Comparison of ENCODE assay signal across 20 cellular contexts in genomic region chr11:115636686-115637555, GRCh38.
DNase-seq lines count a peak whose midpoint lies in the region; FAIRE-seq and TF ChIP-seq lines count a peak whose summit lies in the region.
"Had no signal": no experiment of that assay in that cellular context is flagged by ENCODE, and none has a peak within 500 bp of the region (broad histone marks: within the 10 kb centered on the region; RNA-seq: fewer than 3 reads in every experiment).

No MANE protein-coding gene starts in this region.

- H3K4me3 Mint-ChIP-seq in astrocyte (ENCODE audit: unreplicated experiment) (no peak overlapping the region), type B pancreatic cell (no peak overlapping the region), osteocyte (ENCODE audit: unreplicated experiment) (no peak overlapping the region)
- H3K4me3 Mint-ChIP-seq: CD4-positive, alpha-beta T cell; GM23338; H9; HFFc6 had no signal

- H3K9me3 Mint-ChIP-seq in astrocyte (ENCODE audit: unreplicated experiment) (peaks cover 2% of the 10 kb centered on the region), type B pancreatic cell (peaks cover 3% of the 10 kb centered on the region), osteocyte (ENCODE audit: unreplicated experiment) (no peaks in the 10 kb centered on the region)
- H3K9me3 Mint-ChIP-seq: CD4-positive, alpha-beta T cell; GM23338 had no signal

- TF ChIP-seq CTCF in astrocyte (IDR thresholded peaks at IDR 0.05; ENCODE audit: insufficient read depth, low read depth, low read length), result no peak
- TF ChIP-seq CTCF in type B pancreatic cell (conservative IDR thresholded peaks at IDR 0.05), result no peak
- no peak for TF ChIP-seq CTCF in osteocyte (IDR thresholded peaks at IDR 0.05)
- TF ChIP-seq CTCF in dorsolateral prefrontal cortex (IDR thresholded peaks at IDR 0.05 in 54 of 56, conservative IDR thresholded peaks at IDR 0.05 in 2 of 56; ENCODE audit: low read depth in 1 of 56, partially characterized antibody in 56 of 56), result no peak

- no peak overlapping the region for H2AFZ ChIP-seq in astrocyte (ENCODE audit: low read depth, low read length)
- H2AFZ ChIP-seq: GM23338 had no signal

- no peaks in the 10 kb centered on the region for H3K79me2 ChIP-seq in astrocyte (ENCODE audit: insufficient read depth, low read length)

- DNase-seq in NCI-H69 (lab: John Stamatoyannopoulos, UW), result peak; percentile 35
- DNase-seq in astrocyte (ENCODE audit: low read depth), result no peak
- peak; percentile 78 for DNase-seq in left kidney (ENCODE audit: low read depth, low spot score)
- no peak for DNase-seq in type B pancreatic cell (ENCODE audit: extremely low spot score, unreplicated experiment)
- no peak for DNase-seq in osteocyte (ENCODE audit: extremely low spot score, unreplicated experiment)
- DNase-seq in glomerular visceral epithelial cell (ENCODE audit: extremely low spot score), result no peak
- no peak for DNase-seq in dorsolateral prefrontal cortex
- DNase-seq: CD4-positive, alpha-beta T cell; H9; HFFc6; NCI-H2029; NCI-H446; NCI-H524 treated with DMSO at 0.1 percent for 48 hours; SHP77 treated with DMSO at 0.1 percent for 48 hours had no signal

- no peaks in the 10 kb centered on the region for H3K36me3 ChIP-seq in astrocyte (ENCODE audit: insufficient read depth, low read length)
- H3K36me3 ChIP-seq: BLaER1 treated with 17β-estradiol and CSF1 and Interleukin-3, amounts not matched to agents 10 nM and 100 nM had no signal

- no peak overlapping the region for H3K9ac ChIP-seq in astrocyte (ENCODE audit: low read length)
- H3K9ac ChIP-seq: BLaER1 treated with 17β-estradiol and CSF1 and Interleukin-3, amounts not matched to agents 10 nM and 100 nM had no signal

- H3K4me2 ChIP-seq in astrocyte (ENCODE audit: low read length), result no peak overlapping the region
- H3K4me2 ChIP-seq: BLaER1 treated with 17β-estradiol and CSF1 and Interleukin-3, amounts not matched to agents 10 nM and 100 nM; GM23338 had no signal

- H3K36me3 Mint-ChIP-seq in astrocyte (ENCODE audit: low read depth, unreplicated experiment) (peaks cover 1% of the 10 kb centered on the region), type B pancreatic cell (no peaks in the 10 kb centered on the region), osteocyte (ENCODE audit: unreplicated experiment) (no peaks in the 10 kb centered on the region)

- no peaks in the 10 kb centered on the region for H3K4me1 ChIP-seq in astrocyte (ENCODE audit: insufficient read depth, low read length)

- H3K27ac ChIP-seq in astrocyte (ENCODE audit: low read depth, low read length), result no peak overlapping the region
- no peak overlapping the region for H3K27ac ChIP-seq in dorsolateral prefrontal cortex
- H3K27ac ChIP-seq: BLaER1 treated with 17β-estradiol and CSF1 and Interleukin-3, amounts not matched to agents 10 nM and 100 nM had no signal

- FAIRE-seq in astrocyte (lab: Jason Lieb, UNC), result no peak
- FAIRE-seq: A204.1, D721Med, HTR-8/SVneo, K562 had no signal

- no peaks in the 10 kb centered on the region for H4K20me1 ChIP-seq in astrocyte (ENCODE audit: insufficient read depth, low read length)
- H4K20me1 ChIP-seq: BLaER1 treated with 17β-estradiol and CSF1 and Interleukin-3, amounts not matched to agents 10 nM and 100 nM had no signal

- no peaks in the 10 kb centered on the region for H3K9me3 ChIP-seq in astrocyte (ENCODE audit: insufficient read depth, low read depth, low read length)

- H3K27me3 ChIP-seq in astrocyte (ENCODE audit: insufficient read depth, low read length) (peaks cover 41% of the 10 kb centered on the region), dorsolateral prefrontal cortex (peaks cover 0 to 27% (median 0%) of the 10 kb centered on the region in 45 donors)
- H3K27me3 ChIP-seq: BLaER1 treated with 17β-estradiol and CSF1 and Interleukin-3, amounts not matched to agents 10 nM and 100 nM had no signal

- peaks cover 22% of the 10 kb centered on the region for H3K27me3 Mint-ChIP-seq in astrocyte (ENCODE audit: low read depth, unreplicated experiment)
- H3K27me3 Mint-ChIP-seq in type B pancreatic cell, result peaks cover 8% of the 10 kb centered on the region
- H3K27me3 Mint-ChIP-seq in osteocyte (ENCODE audit: unreplicated experiment), result peaks cover 68% of the 10 kb centered on the region

- H3K27ac Mint-ChIP-seq in astrocyte (ENCODE audit: unreplicated experiment) (peak overlapping the region; percentile 9), type B pancreatic cell (peak overlapping the region; percentile 12), osteocyte (ENCODE audit: unreplicated experiment) (no peak overlapping the region)
- H3K27ac Mint-ChIP-seq: CD4-positive, alpha-beta T cell; GM23338; H9; HFFc6 had no signal

- H3K4me3 ChIP-seq in astrocyte (ENCODE audit: insufficient read depth, low read depth, low read length) (no peak overlapping the region), dorsolateral prefrontal cortex (no peak overlapping the region)
- H3K4me3 ChIP-seq: BLaER1 treated with 17β-estradiol and CSF1 and Interleukin-3, amounts not matched to agents 10 nM and 100 nM; GM23338; K562 had no signal

- intact Hi-C loops in dorsolateral prefrontal cortex (cut with DNase I), result no loop called here

- peaks cover 16% of the 10 kb centered on the region for H3K4me1 Mint-ChIP-seq in astrocyte (ENCODE audit: low read depth, unreplicated experiment)
- H3K4me1 Mint-ChIP-seq in type B pancreatic cell (ENCODE audit: unreplicated experiment), result peaks cover 13% of the 10 kb centered on the region
- no peaks in the 10 kb centered on the region for H3K4me1 Mint-ChIP-seq in osteocyte (ENCODE audit: unreplicated experiment)
- H3K4me1 Mint-ChIP-seq: GM23338, H9 had no signal

Comparison
In these comparisons a context has a peak if more than half of its experiments do, and no peak if none do; other contexts are left out.
1. DNase-seq: peak in NCI-H69 (single experiment) and left kidney (single experiment); none in astrocyte (single experiment), type B pancreatic cell (single experiment), osteocyte (single experiment), glomerular visceral epithelial cell (single experiment) and dorsolateral prefrontal cortex (0 of 10).